Comparison of ENCODE assay signal across 14 cellular contexts in the genomic region with DNA sequence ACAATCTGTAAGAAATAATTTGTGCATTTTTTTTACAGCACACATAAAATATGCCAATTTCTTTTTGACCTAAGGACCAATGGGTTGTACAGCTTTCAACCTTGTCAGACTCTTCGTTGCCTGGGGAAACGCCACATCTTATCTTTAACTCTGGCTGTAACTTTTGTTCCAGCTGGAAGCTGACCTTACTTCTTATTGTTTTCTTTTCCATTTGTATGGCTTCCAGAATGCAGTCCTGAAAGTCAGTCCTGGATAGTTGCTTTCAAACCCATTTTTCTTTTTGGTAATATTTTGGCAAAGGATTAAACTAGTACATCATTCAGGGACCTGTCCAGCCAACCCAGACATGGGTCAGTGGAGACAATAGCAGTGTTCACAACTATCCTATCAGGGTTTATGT.
A peak's percentile ranks its signal among the peaks of the same experiment; 100 is the strongest.
DNase-seq lines count a peak whose midpoint lies in the region; ATAC-seq and TF ChIP-seq lines count a peak whose summit lies in the region.
"Had no signal": no experiment of that assay in that cellular context is flagged by ENCODE, and none has a peak within 500 bp of the region (broad histone marks: within the 10 kb centered on the region; RNA-seq: fewer than 3 reads in every experiment).

No MANE protein-coding gene starts in this region.

- no peak for ATAC-seq in GM19351 (IDR thresholded peaks at IDR 0.05; ENCODE audit: unreplicated experiment)
- ATAC-seq: A549, GM23338, HCT116 had no signal

- DNase-seq in NCI-H510A treated with DMSO at 0.1 percent for 48 hours (lab: John Stamatoyannopoulos, UW), result peak; percentile 27
- no peak for DNase-seq in NCI-H510A (lab: John Stamatoyannopoulos, UW)
- DNase-seq in cardiac fibroblast (ENCODE audit: low read depth in 2 of 2), result peak; percentile 1 to 81
- peak; percentile 71 for DNase-seq in fibroblast of pulmonary artery (ENCODE audit: low read depth)
- peak; percentile 20 for DNase-seq in pulmonary artery endothelial cell (ENCODE audit: low read depth, low spot score)
- no peak for DNase-seq in HAP-1 (ENCODE audit: low spot score in 2 of 2)
- DNase-seq: AML-193; Caco-2; CD4-positive, alpha-beta T cell; HFFc6 had no signal

- H3K36me3 ChIP-seq in HAP-1 (replicated peaks), result no peaks in the 10 kb centered on the region

- in situ Hi-C loops in HAP-1 (cut with MboI; ENCODE audit: low sequenced_read_pairs), result no loop called here

- H3K27me3 ChIP-seq in HAP-1 (ENCODE audit: low read depth), result no peaks in the 10 kb centered on the region

- no peaks in the 10 kb centered on the region for H3K9me3 ChIP-seq in HAP-1
- H3K9me3 ChIP-seq: A549, Caco-2 had no signal

- TF ChIP-seq CTCF in cardiac fibroblast (IDR thresholded peaks at IDR 0.05; ENCODE audit: low read depth, low read length) (no peak), fibroblast of pulmonary artery (IDR thresholded peaks at IDR 0.05; ENCODE audit: low read length, missing control alignments) (no peak)

- H3K4me3 ChIP-seq in cardiac fibroblast (replicated peaks in 1 of 2; ENCODE audit: low read depth in 2 of 2, low read length in 2 of 2), result no peak overlapping the region
- H3K4me3 ChIP-seq in fibroblast of pulmonary artery (replicated peaks; ENCODE audit: low read depth, low read length), result no peak overlapping the region
- H3K4me3 ChIP-seq in HAP-1, result no peak overlapping the region
- H3K4me3 ChIP-seq: A549, GM23338 had no signal

- no peaks in the 10 kb centered on the region for H3K4me1 ChIP-seq in HAP-1
- H3K4me1 ChIP-seq: A549, Caco-2 had no signal

Comparison
In these comparisons a context has a peak if more than half of its experiments do, and no peak if none do; other contexts are left out.
1. DNase-seq: peak in NCI-H510A treated with DMSO at 0.1 percent for 48 hours (single experiment), cardiac fibroblast (2 of 2), fibroblast of pulmonary artery (single experiment) and pulmonary artery endothelial cell (single experiment); none in NCI-H510A (single experiment) and HAP-1 (0 of 2).